ENCODE assay signal across 8 cellular contexts in genomic region chr1:108592030-108592759, GRCh38.
DNase-seq lines count a peak whose midpoint lies in the region; ATAC-seq lines count a peak whose summit lies in the region.

No MANE protein-coding gene starts in this region.

- H3K4me1 Mint-ChIP-seq in dendritic cell treated with granulocyte-macrophage colony-stimulating factor and Interleukin-4, amounts not matched to agents 40 ng/mL and 50 ng/mL, for 4 days (ENCODE audit: low read depth) = peaks cover 54% of the 10 kb centered on the region

- DNase-seq in MV-4-11 (lab: John Stamatoyannopoulos, UW) (peak; percentile 56), 8988T (no peak), DMS79 treated with DMSO at 0.1 percent for 48 hours (lab: John Stamatoyannopoulos, UW) (no peak), DMS 273 treated with DMSO at 0.1 percent for 48 hours (lab: John Stamatoyannopoulos, UW) (no peak), NK-92 (lab: John Stamatoyannopoulos, UW; ENCODE audit: unreplicated experiment) (no peak)

- no peaks in the 10 kb centered on the region for H3K36me3 ChIP-seq in rectal smooth muscle tissue (ENCODE audit: control insufficient read depth, insufficient read depth, low read length)

- no peaks in the 10 kb centered on the region for H3K4me1 ChIP-seq in rectal smooth muscle tissue (ENCODE audit: control insufficient read depth, insufficient read depth, low read length)

- no peak overlapping the region for H3K9ac ChIP-seq in rectal smooth muscle tissue (ENCODE audit: low read length)

- intact Hi-C loops in dendritic cell treated with granulocyte-macrophage colony-stimulating factor and Interleukin-4, amounts not matched to agents 40 ng/mL and 50 ng/mL, for 4 days (cut with micrococcal nuclease) = no loop called here

- no peaks in the 10 kb centered on the region for H3K9me3 Mint-ChIP-seq in dendritic cell treated with granulocyte-macrophage colony-stimulating factor and Interleukin-4, amounts not matched to agents 40 ng/mL and 50 ng/mL, for 4 days

- no peaks in the 10 kb centered on the region for H3K27me3 ChIP-seq in rectal smooth muscle tissue (ENCODE audit: control insufficient read depth, insufficient read depth, low read length)

- H3K27ac Mint-ChIP-seq in dendritic cell treated with granulocyte-macrophage colony-stimulating factor and Interleukin-4, amounts not matched to agents 40 ng/mL and 50 ng/mL, for 4 days = peak overlapping the region; percentile 18

- no peak overlapping the region for H3K4me3 ChIP-seq in rectal smooth muscle tissue (ENCODE audit: low read length)

- peak overlapping the region; percentile 46 for H3K27ac ChIP-seq in rectal smooth muscle tissue (ENCODE audit: low read depth, low read length)

- H3K27me3 Mint-ChIP-seq in dendritic cell treated with granulocyte-macrophage colony-stimulating factor and Interleukin-4, amounts not matched to agents 40 ng/mL and 50 ng/mL, for 4 days = no peaks in the 10 kb centered on the region

- no peak overlapping the region for H3K4me3 Mint-ChIP-seq in dendritic cell treated with granulocyte-macrophage colony-stimulating factor and Interleukin-4, amounts not matched to agents 40 ng/mL and 50 ng/mL, for 4 days

- ATAC-seq in GM19351 (IDR thresholded peaks at IDR 0.05; ENCODE audit: unreplicated experiment) = peak; percentile 75

- peaks cover 6% of the 10 kb centered on the region for H3K36me3 Mint-ChIP-seq in dendritic cell treated with granulocyte-macrophage colony-stimulating factor and Interleukin-4, amounts not matched to agents 40 ng/mL and 50 ng/mL, for 4 days (ENCODE audit: low read depth)
